In genomic region chr12:54028324-54029201, GRCh38 we compare ENCODE assay signal across 9 cellular contexts. TPM values are rescaled to one million over a fixed set of nuclear protein-coding genes. Genes with fewer than 3 reads are reported as not detected.
DNase-seq lines count a peak whose midpoint lies in the region; ATAC-seq and TF ChIP-seq lines count a peak whose summit lies in the region.
"Had no signal": no experiment of that assay in that cellular context is flagged by ENCODE, and none has a peak within 500 bp of the region (broad histone marks: within the 10 kb centered on the region; RNA-seq: fewer than 3 reads in every experiment).

TSS of gene HOXC6 (plus strand) at chr12:54028440. CDS start at chr12:54028522, 82 bp downstream.

- H3K27ac Mint-ChIP-seq in endothelial cell (ENCODE audit: unreplicated experiment): no peak within 1 kb of the TSS
- peak within 1 kb of the TSS in 1 of 8 donors; percentile 3 for H3K27ac Mint-ChIP-seq in CD8-positive, alpha-beta memory T cell

- peak within 1 kb of the TSS; percentile 73 for H3K4me3 Mint-ChIP-seq in endothelial cell (ENCODE audit: unreplicated experiment)
- peak within 1 kb of the TSS in 2 of 7 donors; percentile 20 to 35 for H3K4me3 Mint-ChIP-seq in CD8-positive, alpha-beta memory T cell

- H3K4me1 Mint-ChIP-seq in endothelial cell (ENCODE audit: unreplicated experiment): peaks cover 26% of the 10 kb centered on the region
- H3K4me1 Mint-ChIP-seq in CD8-positive, alpha-beta memory T cell: peaks cover 21 to 29% (median 23%) of the 10 kb centered on the region in 3 donors

- peak within 1 kb of the TSS; percentile 35 for H3K4me3 ChIP-seq in GM12865 (ENCODE audit: low read depth, low read length)
- no peak within 1 kb of the TSS for H3K4me3 ChIP-seq in CD8-positive, alpha-beta memory T cell (ENCODE audit: low read length)

- peaks cover 53% of the 10 kb centered on the region for H3K27me3 Mint-ChIP-seq in endothelial cell (ENCODE audit: unreplicated experiment)
- peaks cover 63 to 89% of the 10 kb centered on the region in 2 donors for H3K27me3 Mint-ChIP-seq in CD8-positive, alpha-beta memory T cell

- DNase-seq in GM12865 (ENCODE audit: low read depth): no peak
- peak; percentile 20 to 54 for DNase-seq in NCI-H446 (lab: John Stamatoyannopoulos, UW)
- no peak for DNase-seq in endothelial cell (ENCODE audit: low spot score)
- peak; percentile 54 for DNase-seq in retina
- no peak for DNase-seq in GOT3 (lab: John Stamatoyannopoulos, UW)
- no peak for DNase-seq in CD8-positive, alpha-beta memory T cell
- no peak for DNase-seq in CD1c-positive myeloid dendritic cell (ENCODE audit: extremely low spot score)
- DNase-seq: hippocampal formation had no signal

- H3K9me3 ChIP-seq in CD8-positive, alpha-beta memory T cell (ENCODE audit: low read length): no peaks in the 10 kb centered on the region

- POLR2A ChIA-PET in CD8-positive, alpha-beta memory T cell (lab: Charles Lee): no interaction called here

- H3K36me3 ChIP-seq in CD8-positive, alpha-beta memory T cell (ENCODE audit: insufficient read depth, low read length): no peaks in the 10 kb centered on the region

- peaks cover 3% of the 10 kb centered on the region for H3K36me3 Mint-ChIP-seq in endothelial cell (ENCODE audit: low read depth, unreplicated experiment)
- no peaks in the 10 kb centered on the region for H3K36me3 Mint-ChIP-seq in CD8-positive, alpha-beta memory T cell

- ATAC-seq in GM18519 (IDR thresholded peaks at IDR 0.05; ENCODE audit: low FRiP score, unreplicated experiment): no peak

- no peaks in the 10 kb centered on the region for H3K9me3 Mint-ChIP-seq in endothelial cell (ENCODE audit: unreplicated experiment)
- peaks cover 0 to 8% (median 2%) of the 10 kb centered on the region in 5 donors for H3K9me3 Mint-ChIP-seq in CD8-positive, alpha-beta memory T cell

- H3K4me1 ChIP-seq in CD8-positive, alpha-beta memory T cell (ENCODE audit: insufficient read depth, low read length): peaks cover 19% of the 10 kb centered on the region

- H3K27ac ChIP-seq in CD8-positive, alpha-beta memory T cell (ENCODE audit: low read depth, low read length): no peak within 1 kb of the TSS

- peaks cover 78% of the 10 kb centered on the region for H3K27me3 ChIP-seq in CD8-positive, alpha-beta memory T cell (ENCODE audit: insufficient read depth, low read length, poor library complexity, severe bottlenecking)

- CTCF ChIA-PET in CD8-positive, alpha-beta memory T cell (lab: Charles Lee): interaction anchor here (0.9 to 2.6 kb wide), 3 partner anchors 96 to 186 kb away, joined by 3 to 12 read pairs (median 3); no protein-coding TSS in a partner anchor

- TF ChIP-seq CTCF in GM12865 (IDR thresholded peaks at IDR 0.05; ENCODE audit: insufficient read depth, low read depth, low read length, missing control alignments): no peak
- TF ChIP-seq CTCF in endothelial cell (IDR thresholded peaks at IDR 0.05; ENCODE audit: unreplicated experiment): no peak

RNA-seq across cellular contexts. Expression of gene HOXC6, which starts in this region (rescaled TPM):
- 0.21 TPM for total RNA-seq in endothelial cell (ENCODE audit: unreplicated experiment)
- total RNA-seq in CD8-positive, alpha-beta memory T cell: not detected
- polyA plus RNA-seq in CD8-positive, alpha-beta memory T cell: not detected

Comparison
In these comparisons a context has a peak if more than half of its experiments do, and no peak if none do; other contexts are left out.
1. DNase-seq: peak in NCI-H446 (2 of 2) and retina (single experiment); none in GM12865 (single experiment), endothelial cell (single experiment), GOT3 (single experiment), CD8-positive, alpha-beta memory T cell (0 of 5) and CD1c-positive myeloid dendritic cell (single experiment).